Comparison of ENCODE assay signal across 9 cellular contexts in genomic region chr1:152035406-152036315, GRCh38. TPM values are rescaled to one million over a fixed set of nuclear protein-coding genes. Genes with fewer than 3 reads are reported as not detected.
DNase-seq lines count a peak whose midpoint lies in the region; FAIRE-seq and TF ChIP-seq lines count a peak whose summit lies in the region.
"Had no signal": no experiment of that assay in that cellular context is flagged by ENCODE, and none has a peak within 500 bp of the region (broad histone marks: within the 10 kb centered on the region; RNA-seq: fewer than 3 reads in every experiment).

No MANE protein-coding gene starts in this region.

- H3K4me3 ChIP-seq in Peyer's patch (peak overlapping the region; percentile 42 to 82 (median 68)), uterus (peak overlapping the region; percentile 50 to 63)

- no peaks in the 10 kb centered on the region for H3K27me3 ChIP-seq in Peyer's patch
- H3K27me3 ChIP-seq in uterus: no peaks in the 10 kb centered on the region

- peaks cover 0 to 31% (median 0%) of the 10 kb centered on the region in 3 donors for H3K36me3 ChIP-seq in Peyer's patch
- H3K36me3 ChIP-seq in uterus: no peaks in the 10 kb centered on the region

- H3K9me3 ChIP-seq in Peyer's patch: no peaks in the 10 kb centered on the region
- H3K9me3 ChIP-seq in uterus: no peaks in the 10 kb centered on the region

- TF ChIP-seq CTCF in Peyer's patch (IDR thresholded peaks at IDR 0.05) (peak in 2 of 6 experiments; percentile 2 to 6), uterus (IDR thresholded peaks at IDR 0.05) (no peak)

- peaks cover 0 to 24% (median 0%) of the 10 kb centered on the region in 4 donors for H3K4me1 ChIP-seq in Peyer's patch
- H3K4me1 ChIP-seq in uterus: peaks cover 0 to 5% of the 10 kb centered on the region in 2 donors

- TF ChIP-seq POLR2A in Peyer's patch (IDR thresholded peaks at IDR 0.05) (no peak), uterus (IDR thresholded peaks at IDR 0.05) (no peak), GM12892 (IDR thresholded peaks at IDR 0.05; ENCODE audit: low read depth, low read length) (no peak)

- DNase-seq in activated CD4-positive, alpha-beta T cell treated with anti-CD3 and anti-CD28 coated beads for 48 hours: peak; percentile 29
- no peak for DNase-seq in activated CD4-positive, alpha-beta T cell treated with anti-CD3 and anti-CD28 coated beads, Interleukin-2, amount 50 U/mL, for 1 hour
- DNase-seq in Peyer's patch: peak in 1 of 3 donors; percentile 56
- peak; percentile 25 for DNase-seq in central memory CD4-positive, alpha-beta T cell
- DNase-seq in medulla oblongata (ENCODE audit: extremely low spot score): peak; percentile 9
- peak in 1 of 2 donors; percentile 29 for DNase-seq in uterus
- DNase-seq in NCI-H1417 treated with DMSO at 0.1 percent for 48 hours (lab: John Stamatoyannopoulos, UW): no peak
- DNase-seq in GM12892 (ENCODE audit: insufficient read length): no peak

- no peak for FAIRE-seq in GM12892 (lab: Jason Lieb, UNC)

- peak overlapping the region; percentile 73 to 93 (median 86) for H3K27ac ChIP-seq in Peyer's patch
- peak overlapping the region; percentile 90 to 91 for H3K27ac ChIP-seq in uterus

- intact Hi-C loops in uterus (cut with DNase I; ENCODE audit: low total_unique reads): no loop called here

RNA-seq across cellular contexts. Expression of gene S100A11, which starts 1.1 kb away (rescaled TPM):
- total RNA-seq in Peyer's patch (10 to 100 TPM; 33.3 to 75.1 (median 72.0) TPM), uterus (100 to 1,000 TPM in 3 of 4 donors, 10 to 100 TPM in 1; 14.9 to 321 (median 146) TPM)
- polyA plus RNA-seq in GM12892 (2012; ENCODE audit: missing spikeins): 45.2 TPM

RNA-seq across cellular contexts. Expression of gene S100A10, which starts 42.0 kb away (rescaled TPM):
- total RNA-seq in Peyer's patch (100 to 1,000 TPM in 3 of 4 donors, 10 to 100 TPM in 1; 90.0 to 223 (median 154) TPM), uterus (100 to 1,000 TPM in 1 of 4 donors, 10 to 100 TPM in 3; 21.8 to 189 (median 34.6) TPM)
- 2.7 TPM for polyA plus RNA-seq in GM12892 (2012; ENCODE audit: missing spikeins)

RNA-seq across cellular contexts. Expression of gene TCHHL1, which starts 53.2 kb away (rescaled TPM):
- total RNA-seq in Peyer's patch: not detected
- not detected for total RNA-seq in uterus
- not detected for polyA plus RNA-seq in GM12892 (2012; ENCODE audit: missing spikeins)
- total RNA-seq: dermis microvascular lymphatic vessel endothelial cell had no signal

Comparison
In these comparisons a context has a peak if more than half of its experiments do, and no peak if none do; other contexts are left out.
1. DNase-seq: peak in activated CD4-positive, alpha-beta T cell treated with anti-CD3 and anti-CD28 coated beads for 48 hours (single experiment), central memory CD4-positive, alpha-beta T cell (single experiment) and medulla oblongata (single experiment); none in activated CD4-positive, alpha-beta T cell treated with anti-CD3 and anti-CD28 coated beads, Interleukin-2, amount 50 U/mL, for 1 hour (single experiment), NCI-H1417 treated with DMSO at 0.1 percent for 48 hours (single experiment) and GM12892 (single experiment).